Comparison of ENCODE assay signal across 2 cellular contexts in genomic region chr2:43343573-43344304, GRCh38.
TF ChIP-seq lines count a peak whose summit lies in the region.

No MANE protein-coding gene starts in this region.

TF ChIP-seq in liver, 16 proteins besides CTCF, POLR2A, EP300 and RAD21 (continued from another document):
- TF ChIP-seq HNF4A (conservative IDR thresholded peaks at IDR 0.05) (no peak), JUND (IDR thresholded peaks at IDR 0.05) (peak in 1 of 2 donors; percentile 68), MAX (IDR thresholded peaks at IDR 0.05) (no peak), RXRA (IDR thresholded peaks at IDR 0.05) (peak in 1 of 2 donors; percentile 14), SP1 (IDR thresholded peaks at IDR 0.05) (peak; percentile 23), ZBTB33 (IDR thresholded peaks at IDR 0.05) (no peak)

TF ChIP-seq in HepG2, 621 proteins besides CTCF, POLR2A, EP300 and RAD21 (continued from another document):
- TF ChIP-seq, protein P1, sequence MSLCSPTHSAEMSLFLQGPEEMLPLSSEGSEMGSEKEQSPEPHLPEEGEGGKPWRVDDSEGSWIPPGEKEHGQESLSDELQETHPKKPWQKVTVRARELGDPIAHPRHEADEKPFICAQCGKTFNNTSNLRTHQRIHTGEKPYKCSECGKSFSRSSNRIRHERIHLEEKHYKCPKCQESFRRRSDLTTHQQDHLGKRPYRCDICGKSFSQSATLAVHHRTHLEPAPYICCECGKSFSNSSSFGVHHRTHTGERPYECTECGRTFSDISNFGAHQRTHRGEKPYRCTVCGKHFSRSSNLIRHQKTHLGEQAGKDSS (CRISPR knock-in tag; IDR thresholded peaks at IDR 0.05; ENCODE audit: borderline replicate concordance, low read depth) = no peak
- TF ChIP-seq MAX (IDR thresholded peaks at IDR 0.05) (no peak), CENPX (CRISPR knock-in tag; IDR thresholded peaks at IDR 0.05) (no peak), ZNF75D (CRISPR knock-in tag; IDR thresholded peaks at IDR 0.05; ENCODE audit: borderline replicate concordance) (no peak), MAFK (conservative IDR thresholded peaks at IDR 0.05 in 1 of 2, IDR thresholded peaks at IDR 0.05 in 1 of 2; ENCODE audit: low read length in 2 of 2) (no peak), NKX3-1 (CRISPR knock-in tag; IDR thresholded peaks at IDR 0.05) (no peak), ZNF841 (CRISPR knock-in tag; IDR thresholded peaks at IDR 0.05; ENCODE audit: borderline replicate concordance) (no peak), KLF12 (CRISPR knock-in tag; IDR thresholded peaks at IDR 0.05; ENCODE audit: borderline replicate concordance) (no peak)
